29 cellular contexts compared by ENCODE assay signal in the genomic region with DNA sequence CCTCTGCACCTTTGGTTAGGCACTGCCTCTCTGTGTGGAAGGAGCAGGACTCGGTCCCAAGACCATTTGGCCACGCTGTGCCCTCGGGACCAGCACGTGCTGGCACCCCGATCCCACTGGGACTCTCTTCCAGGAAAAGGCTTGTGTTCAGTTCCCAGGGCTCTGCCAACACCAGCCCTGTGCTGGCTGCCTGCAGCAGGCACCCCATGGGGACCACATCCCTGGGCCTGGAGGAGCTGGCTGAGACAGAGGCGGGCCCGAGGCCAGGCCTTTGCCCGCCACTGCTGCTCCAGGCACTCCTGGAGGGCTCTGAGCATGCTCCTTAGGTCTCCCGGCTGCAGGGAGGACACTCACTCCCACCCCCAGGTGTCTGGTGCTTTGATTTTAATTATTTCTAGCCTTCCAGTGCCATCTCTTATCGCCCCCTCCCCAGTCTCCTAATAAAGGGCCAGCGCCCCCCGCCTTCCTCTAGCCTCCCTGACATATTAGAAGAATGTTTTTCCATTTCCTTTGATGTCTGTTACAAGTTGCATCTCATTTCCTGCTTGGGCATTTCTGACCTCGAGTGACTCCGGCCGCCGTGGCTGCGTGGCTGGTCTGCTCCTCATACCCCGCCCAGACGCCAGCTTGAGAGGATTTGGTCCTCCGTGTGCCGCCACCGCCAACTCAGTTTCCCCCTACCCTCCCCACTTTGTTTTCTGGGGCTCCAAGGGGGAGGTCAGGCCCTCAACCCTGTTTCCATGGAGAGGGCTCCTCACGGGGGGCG. TPM values are rescaled to one million over a fixed set of nuclear protein-coding genes. Genes with fewer than 3 reads are reported as not detected.
DNase-seq lines count a peak whose midpoint lies in the region; ATAC-seq and TF ChIP-seq lines count a peak whose summit lies in the region.
"Had no signal": no experiment of that assay in that cellular context is flagged by ENCODE, and none has a peak within 500 bp of the region (broad histone marks: within the 10 kb centered on the region; RNA-seq: fewer than 3 reads in every experiment).

No MANE protein-coding gene starts in this region.

- no peak for DNase-seq in HCT116 (ENCODE audit: low read depth, low spot score)
- peak; percentile 55 for DNase-seq in WERI-Rb-1
- no peak for DNase-seq in neural crest cell (ENCODE audit: low read depth, low spot score)
- no peak for DNase-seq in HPDE6-E6E7 (ENCODE audit: extremely low spot score)
- no peak for DNase-seq in erythroblast (lab: John Stamatoyannopoulos, UW)
- DNase-seq: activated CD4-positive, alpha-beta T cell treated with anti-CD3 and anti-CD28 coated beads for 36 hours; activated CD8-positive, alpha-beta T cell treated with anti-CD3 and anti-CD28 coated beads, Interleukin-2, amount 10 ng/mL, durations not matched to agents 7 days and 5 days; Caco-2; colonic mucosa; DND-41; effector memory CD8-positive, alpha-beta T cell; foreskin melanocyte; Kasumi-1; left cardiac atrium; NCI-H1048; NCI-H187 treated with DMSO at 0.1 percent for 48 hours; NCI-H69; stomach; transverse colon had no signal

- peak overlapping the region; percentile 28 for H3K4me3 Mint-ChIP-seq in neural crest cell
- H3K4me3 Mint-ChIP-seq: activated CD4-positive, alpha-beta T cell treated with anti-CD3 and anti-CD28 coated beads for 36 hours; activated CD8-positive, alpha-beta T cell treated with anti-CD3 and anti-CD28 coated beads, Interleukin-2, amount 10 ng/mL, durations not matched to agents 7 days and 5 days; activated naive CD4-positive, alpha-beta T cell treated with anti-CD3 and anti-CD28 coated beads, Interleukin-2, amount 50 U/mL, for 24 hours; memory B cell had no signal

- no peaks in the 10 kb centered on the region for H3K79me2 ChIP-seq in HCT116 (ENCODE audit: insufficient read depth, low read length)

- no peak overlapping the region for H2AFZ ChIP-seq in HCT116 (ENCODE audit: low read depth, low read length, poor library complexity, severe bottlenecking)

- intact Hi-C loops in HCT116 (cut with micrococcal nuclease), result no loop called here

- POLR2A ChIA-PET in HCT116 (lab: Charles Lee), result no interaction called here

- H3K9me3 ChIP-seq in BLaER1, result peaks cover 19% of the 10 kb centered on the region
- no peaks in the 10 kb centered on the region for H3K9me3 ChIP-seq in HCT116 (ENCODE audit: control insufficient read depth in 1 of 2, insufficient read depth in 1 of 2, low read depth in 1 of 2, low read length in 2 of 2)
- H3K9me3 ChIP-seq in WERI-Rb-1 (ENCODE audit: severe bottlenecking), result peaks cover 10% of the 10 kb centered on the region
- H3K9me3 ChIP-seq: breast epithelium, Caco-2, colonic mucosa, transverse colon had no signal

- ATAC-seq in HCT116 (peak; percentile 20; the same call in 1 of the 2 replicates), HG02938 (IDR thresholded peaks at IDR 0.05; ENCODE audit: unreplicated experiment) (no peak), GM18502 (IDR thresholded peaks at IDR 0.05; ENCODE audit: poor library complexity, unreplicated experiment) (no peak)
- ATAC-seq: activated CD4-positive, alpha-beta T cell treated with anti-CD3 and anti-CD28 coated beads for 36 hours; activated CD8-positive, alpha-beta T cell treated with anti-CD3 and anti-CD28 coated beads, Interleukin-2, amount 10 ng/mL, durations not matched to agents 7 days and 5 days; effector memory CD8-positive, alpha-beta T cell; esophagus mucosa had no signal

- TF ChIP-seq CTCF in HCT116 (IDR thresholded peaks at IDR 0.05 in 2 of 3, conservative IDR thresholded peaks at IDR 0.05 in 1 of 3; ENCODE audit: borderline replicate concordance in 1 of 3, insufficient read depth in 1 of 3, low read depth in 2 of 3, low read length in 2 of 3) (no peak), WERI-Rb-1 (IDR thresholded peaks at IDR 0.05; ENCODE audit: low read depth, low read length) (no peak), neural crest cell (conservative IDR thresholded peaks at IDR 0.05) (no peak)

- H3K27me3 ChIP-seq in BLaER1, result peaks cover 38% of the 10 kb centered on the region
- no peaks in the 10 kb centered on the region for H3K27me3 ChIP-seq in HCT116 (ENCODE audit: insufficient read depth, low read length)
- no peaks in the 10 kb centered on the region for H3K27me3 ChIP-seq in WERI-Rb-1 (ENCODE audit: insufficient read depth, low read depth, severe bottlenecking)

- peak overlapping the region; percentile 16 for H3K27ac Mint-ChIP-seq in neural crest cell (ENCODE audit: unreplicated experiment)
- H3K27ac Mint-ChIP-seq: activated CD4-positive, alpha-beta T cell treated with anti-CD3 and anti-CD28 coated beads for 36 hours; activated CD8-positive, alpha-beta T cell treated with anti-CD3 and anti-CD28 coated beads, Interleukin-2, amount 10 ng/mL, durations not matched to agents 7 days and 5 days; activated naive CD4-positive, alpha-beta T cell treated with anti-CD3 and anti-CD28 coated beads, Interleukin-2, amount 50 U/mL, for 24 hours; activated T-helper 2 cell treated with anti-CD3 and anti-CD28 coated beads, Interferon-gamma antibody, Interleukin-2, Interleukin-4, amounts not matched to agents 10 μg/mL and 5 μg/mL and 100 μg/mL, durations not matched to agents 14 hours and 24 hours and 36 hours; effector memory CD8-positive, alpha-beta T cell; memory B cell had no signal

- no peak for TF ChIP-seq RAD21 in HCT116 (IDR thresholded peaks at IDR 0.05; ENCODE audit: low read depth)

- H3K4me1 ChIP-seq in BLaER1 (peaks cover 45% of the 10 kb centered on the region), HCT116 (ENCODE audit: control insufficient read depth in 1 of 2, insufficient read depth in 2 of 2, low read length in 2 of 2) (0 out of 4 replicates have a peak, but pooled peaks cover 0 to 2% of the 10 kb centered on the region in 2 experiments)
- H3K4me1 ChIP-seq: breast epithelium, Caco-2, colonic mucosa, transverse colon had no signal

- no peak overlapping the region for H3K9ac ChIP-seq in BLaER1
- no peak overlapping the region for H3K9ac ChIP-seq in HCT116 (ENCODE audit: low read length)

- H4K20me1 ChIP-seq in BLaER1 (no peaks in the 10 kb centered on the region), HCT116 (ENCODE audit: insufficient read depth) (no peaks in the 10 kb centered on the region)

- peaks cover 36% of the 10 kb centered on the region for H3K4me1 Mint-ChIP-seq in neural crest cell
- H3K4me1 Mint-ChIP-seq: activated CD4-positive, alpha-beta T cell treated with anti-CD3 and anti-CD28 coated beads for 36 hours had no signal

- peaks cover 48% of the 10 kb centered on the region for H3K27me3 Mint-ChIP-seq in neural crest cell (ENCODE audit: low read depth)

- H3K4me2 ChIP-seq in BLaER1, result peak overlapping the region; percentile 71
- no peak overlapping the region for H3K4me2 ChIP-seq in HCT116 (ENCODE audit: low read length)

- BruUV-seq in HCT116 (replicated peaks; lab: Mats Ljungman, UMichigan), result no TSS peak

- no peak for TF ChIP-seq POLR2A in HCT116 (IDR thresholded peaks at IDR 0.05; ENCODE audit: borderline replicate concordance, extremely low read depth, insufficient read depth, insufficient read length)
- no peak for TF ChIP-seq POLR2A in erythroblast (IDR thresholded peaks at IDR 0.05; ENCODE audit: low read length)

- CTCF ChIA-PET in HCT116 (lab: Charles Lee), result no interaction called here

- H3K4me3 ChIP-seq in BLaER1, result no peak overlapping the region
- no peak overlapping the region for H3K4me3 ChIP-seq in HCT116 (replicated peaks in 1 of 2; ENCODE audit: low read depth in 1 of 2, low read length in 2 of 2)
- no peak overlapping the region for H3K4me3 ChIP-seq in WERI-Rb-1 (ENCODE audit: low read depth, low read length)
- H3K4me3 ChIP-seq: breast epithelium, colonic mucosa, skin epidermis, stomach, transverse colon had no signal

- H3K36me3 ChIP-seq in BLaER1 (no peaks in the 10 kb centered on the region; the same call in 1 of the 2 replicates), HCT116 (ENCODE audit: control insufficient read depth in 1 of 2, insufficient read depth in 2 of 2, low read length in 2 of 2) (no peaks in the 10 kb centered on the region), WERI-Rb-1 (no peaks in the 10 kb centered on the region)
- H3K36me3 ChIP-seq: breast epithelium, colonic mucosa, stomach, transverse colon had no signal

- RAD21 ChIA-PET in HCT116 (lab: Charles Lee; ENCODE audit: low non-redundant PET in 1 of 2, low total read pairs in 2 of 2, uncharacterized antibody in 2 of 2, unreplicated experiment in 2 of 2), result no interaction called here

- H3K36me3 Mint-ChIP-seq in neural crest cell (ENCODE audit: low read depth), result peaks cover 2% of the 10 kb centered on the region
- H3K36me3 Mint-ChIP-seq: memory B cell had no signal

- no peaks in the 10 kb centered on the region for H3K9me2 ChIP-seq in HCT116 (ENCODE audit: insufficient read depth)

- H3K27ac ChIP-seq in BLaER1, result no peak overlapping the region
- H3K27ac ChIP-seq in HCT116 (ENCODE audit: low read depth, low read length), result no peak overlapping the region
- H3K27ac ChIP-seq in WERI-Rb-1, result peak overlapping the region; percentile 31
- H3K27ac ChIP-seq: breast epithelium, C4-2B, colonic mucosa, skin epidermis, stomach, transverse colon had no signal

- no peaks in the 10 kb centered on the region for H3K9me3 Mint-ChIP-seq in neural crest cell
- H3K9me3 Mint-ChIP-seq: activated naive CD4-positive, alpha-beta T cell treated with anti-CD3 and anti-CD28 coated beads, Interleukin-2, amount 50 U/mL, for 24 hours; activated T-helper 2 cell treated with anti-CD3 and anti-CD28 coated beads, Interferon-gamma antibody, Interleukin-2, Interleukin-4, amounts not matched to agents 10 μg/mL and 5 μg/mL and 100 μg/mL, durations not matched to agents 14 hours and 24 hours and 36 hours; effector memory CD8-positive, alpha-beta T cell; memory B cell had no signal

TF ChIP-seq in HCT116, 20 proteins besides CTCF, POLR2A, EP300 and RAD21:
- TF ChIP-seq CEBPB (IDR thresholded peaks at IDR 0.05; ENCODE audit: low read depth), result no peak
- no peak for TF ChIP-seq CBX3 (IDR thresholded peaks at IDR 0.05; ENCODE audit: low read depth)
- no peak for TF ChIP-seq ZNF274 (IDR thresholded peaks at IDR 0.05; ENCODE audit: low read depth, low read length)
- no peak for TF ChIP-seq SIN3A (IDR thresholded peaks at IDR 0.05; ENCODE audit: low read depth)
- TF ChIP-seq EZH2phosphoT487 (IDR thresholded peaks at IDR 0.05; ENCODE audit: borderline replicate concordance), result no peak
- TF ChIP-seq YY1 (IDR thresholded peaks at IDR 0.05; ENCODE audit: extremely low read depth, insufficient replicate concordance, low read depth, low read length), result no peak
- no peak for TF ChIP-seq JUND (IDR thresholded peaks at IDR 0.05)
- TF ChIP-seq POLR2AphosphoS5 (IDR thresholded peaks at IDR 0.05; ENCODE audit: low read depth, low read length), result no peak
- no peak for TF ChIP-seq ELF1 (IDR thresholded peaks at IDR 0.05; ENCODE audit: borderline replicate concordance, low read depth)
- TF ChIP-seq SP1 (IDR thresholded peaks at IDR 0.05; ENCODE audit: low read depth), result no peak
- TF ChIP-seq TCF7L2 (IDR thresholded peaks at IDR 0.05; ENCODE audit: borderline replicate concordance, extremely low read depth, insufficient read depth, insufficient read length), result no peak

RNA-seq across cellular contexts. Expression of gene CDKN1C, which starts 14.4 kb away (rescaled TPM):
- total RNA-seq in HCT116 (2021; ENCODE audit: unreplicated experiment) (24.0 TPM), neural crest cell (78.3 and 80.0 TPM in 2 replicates)
- polyA plus RNA-seq in HCT116 (2012), result 15.9 and 22.3 TPM in 2 replicates

RNA-seq across cellular contexts. Expression of gene PHLDA2, which starts 58.1 kb away (rescaled TPM):
- total RNA-seq in HCT116 (2021; ENCODE audit: unreplicated experiment) (309 TPM), neural crest cell (1.1 and 1.6 TPM in 2 replicates)
- 446 and 495 TPM in 2 replicates for polyA plus RNA-seq in HCT116 (2012)

Comparison
In these comparisons a context has a peak if more than half of its experiments do, and no peak if none do; other contexts are left out.
1. RNA of gene PHLDA2, which starts 58.1 kb away (total RNA-seq): 309 TPM in HCT116 (single experiment); 1.1 to 1.6 TPM in neural crest cell; every median in the first group is over 100 times any median in the second.